1 cellular context compared by ENCODE assay signal in the genomic region with DNA sequence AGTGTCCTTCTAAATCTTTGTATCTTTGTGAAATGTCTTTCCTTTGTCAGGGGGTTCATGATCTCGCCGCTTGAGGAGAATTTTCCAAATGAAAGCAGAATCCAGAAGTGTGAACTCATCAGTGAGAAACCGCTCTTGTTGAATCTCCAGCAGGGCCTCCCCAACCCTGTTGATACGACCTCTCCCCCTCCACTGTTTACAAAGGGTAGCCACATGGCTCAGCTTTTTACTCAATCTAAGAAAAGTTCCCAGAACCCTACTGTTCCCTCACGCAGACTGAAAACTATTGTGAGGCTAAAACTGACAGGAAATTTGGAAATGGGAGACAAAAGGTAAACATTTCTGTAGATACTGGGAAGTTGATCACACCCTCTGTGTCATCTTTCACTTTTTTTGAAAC.
TF ChIP-seq lines count a peak whose summit lies in the region.

No MANE protein-coding gene starts in this region.

TF ChIP-seq in GM23338, 12 proteins besides CTCF, POLR2A, EP300 and RAD21 (continued from another document):
- TF ChIP-seq EZH2 (IDR thresholded peaks at IDR 0.05; ENCODE audit: low read depth, unreplicated experiment) = no peak
TF ChIP-seq in GM23338: peak in this region for 0.
